ENCODE assay signal across 6 cellular contexts in genomic region chr16:68288796-68289195, GRCh38. TPM values are rescaled to one million over a fixed set of nuclear protein-coding genes. Genes with fewer than 3 reads are reported as not detected.
DNase-seq lines count a peak whose midpoint lies in the region; TF ChIP-seq lines count a peak whose summit lies in the region.
"Not testable (repeated sequence)": the region's sequence is repeated elsewhere in the genome, so short reads cannot be mapped to it uniquely, and the experiment has no call there.

No MANE protein-coding gene starts in this region.

- H3K27ac ChIP-seq in GM23248, result peak overlapping the region; percentile 87
- H3K27ac ChIP-seq in left ventricle myocardium inferior (replicated peaks), result peak overlapping the region; percentile 87
- peak overlapping the region; percentile 76 for H3K27ac ChIP-seq in skeletal muscle tissue (ENCODE audit: low read depth, low read length)
- H3K27ac ChIP-seq in vagina, result peak overlapping the region; percentile 79

- intact Hi-C loops in left ventricle myocardium inferior (cut with micrococcal nuclease); vagina (cut with DNase I): not testable (repeated sequence)

- TF ChIP-seq POLR2A in vagina (IDR thresholded peaks at IDR 0.05), result not testable (repeated sequence)

- CTCF ChIA-PET in activated CD4-positive, alpha-beta T cell treated with anti-CD3 and anti-CD28 coated beads, Interleukin-2, amount 10 ng/mL, durations not matched to agents 7 days and 5 days (lab: Charles Lee), result interaction anchor here (1.2 to 8.9 kb wide), 10 partner anchors 10 to 198 kb away, joined by 3 to 54 read pairs (median 7); partner anchors contain the start of genes PRMT7, SLC7A6 and SLC7A6OS

- not testable (repeated sequence) for H3K9me3 Mint-ChIP-seq in activated CD4-positive, alpha-beta T cell treated with anti-CD3 and anti-CD28 coated beads, Interleukin-2, amount 10 ng/mL, durations not matched to agents 7 days and 5 days; activated naive CD8-positive, alpha-beta T cell treated with anti-CD3 and anti-CD28 coated beads for 36 hours

- H3K79me2 ChIP-seq in GM23248 (ENCODE audit: insufficient read depth), result peaks cover 90% of the 10 kb centered on the region

- H4K20me1 ChIP-seq in GM23248 (ENCODE audit: insufficient read depth), result not testable (repeated sequence)

- in situ Hi-C loops in GM23248 (cut with MboI), result not testable (repeated sequence)

- H3K9ac ChIP-seq in GM23248; skeletal muscle tissue (ENCODE audit: low read depth in 1 of 3, low read length in 3 of 3): not testable (repeated sequence)

- H3K36me3 ChIP-seq in GM23248 (ENCODE audit: low read depth) (peaks cover 18% of the 10 kb centered on the region), left ventricle myocardium inferior (peaks cover 36% of the 10 kb centered on the region), skeletal muscle tissue (ENCODE audit: control insufficient read depth in 3 of 3, insufficient read depth in 3 of 3, low read length in 3 of 3) (peaks cover 33 to 48% (median 40%) of the 10 kb centered on the region in 3 donors)
- not testable (repeated sequence) for H3K36me3 ChIP-seq in vagina

- H3K4me3 Mint-ChIP-seq in activated CD4-positive, alpha-beta T cell treated with anti-CD3 and anti-CD28 coated beads, Interleukin-2, amount 10 ng/mL, durations not matched to agents 7 days and 5 days; activated naive CD8-positive, alpha-beta T cell treated with anti-CD3 and anti-CD28 coated beads for 36 hours: not testable (repeated sequence)

- peaks cover 93% of the 10 kb centered on the region for H3K4me1 Mint-ChIP-seq in activated CD4-positive, alpha-beta T cell treated with anti-CD3 and anti-CD28 coated beads, Interleukin-2, amount 10 ng/mL, durations not matched to agents 7 days and 5 days
- peaks cover 89% of the 10 kb centered on the region for H3K4me1 Mint-ChIP-seq in activated naive CD8-positive, alpha-beta T cell treated with anti-CD3 and anti-CD28 coated beads for 36 hours

- H3K27me3 Mint-ChIP-seq in activated CD4-positive, alpha-beta T cell treated with anti-CD3 and anti-CD28 coated beads, Interleukin-2, amount 10 ng/mL, durations not matched to agents 7 days and 5 days; activated naive CD8-positive, alpha-beta T cell treated with anti-CD3 and anti-CD28 coated beads for 36 hours: not testable (repeated sequence)

- H3K9me3 ChIP-seq in GM23248 (ENCODE audit: low read depth); left ventricle myocardium inferior (replicated peaks); skeletal muscle tissue (ENCODE audit: control insufficient read depth in 3 of 3, low read length in 3 of 3); vagina: not testable (repeated sequence)

- H3K9me2 ChIP-seq in GM23248 (ENCODE audit: insufficient read depth), result not testable (repeated sequence)

- H2AFZ ChIP-seq in GM23248, result not testable (repeated sequence)

- H3K4me2 ChIP-seq in GM23248 (ENCODE audit: unreplicated experiment), result not testable (repeated sequence)

- H3K27me3 ChIP-seq in GM23248 (replicated peaks; ENCODE audit: insufficient read depth); left ventricle myocardium inferior (ENCODE audit: low read depth); skeletal muscle tissue (ENCODE audit: control insufficient read depth in 3 of 3, insufficient read depth in 3 of 3, low read length in 3 of 3); vagina: not testable (repeated sequence)

- WGBS in GM23248 (ENCODE audit: low coverage in 1 of 2, low lambda C conversion rate in 2 of 2, missing lambda C conversion rate in 2 of 2), 2 experiments, result 81 to 87% methylated on average over 7 to 9 of the region's 9 CpGs

- H3K27ac Mint-ChIP-seq in activated CD4-positive, alpha-beta T cell treated with anti-CD3 and anti-CD28 coated beads, Interleukin-2, amount 10 ng/mL, durations not matched to agents 7 days and 5 days, result peak overlapping the region; percentile 83
- H3K27ac Mint-ChIP-seq in activated naive CD8-positive, alpha-beta T cell treated with anti-CD3 and anti-CD28 coated beads for 36 hours, result peak overlapping the region; percentile 96

- DNase-seq in GM23248; activated CD4-positive, alpha-beta T cell treated with anti-CD3 and anti-CD28 coated beads, Interleukin-2, amount 10 ng/mL, durations not matched to agents 7 days and 5 days; activated naive CD8-positive, alpha-beta T cell treated with anti-CD3 and anti-CD28 coated beads for 36 hours; left ventricle myocardium inferior; vagina (ENCODE audit: extremely low spot score in 2 of 2): not testable (repeated sequence)

- H3F3A ChIP-seq in GM23248 (ENCODE audit: insufficient read depth), result peaks cover 37% of the 10 kb centered on the region

- H3K4me3 ChIP-seq in GM23248; left ventricle myocardium inferior; skeletal muscle tissue (ENCODE audit: low read length in 3 of 3); vagina: not testable (repeated sequence)

- H3K36me3 Mint-ChIP-seq in activated CD4-positive, alpha-beta T cell treated with anti-CD3 and anti-CD28 coated beads, Interleukin-2, amount 10 ng/mL, durations not matched to agents 7 days and 5 days (ENCODE audit: low read depth), result peaks cover 67% of the 10 kb centered on the region
- H3K36me3 Mint-ChIP-seq in activated naive CD8-positive, alpha-beta T cell treated with anti-CD3 and anti-CD28 coated beads for 36 hours, result peaks cover 56% of the 10 kb centered on the region

- POLR2A ChIA-PET in activated CD4-positive, alpha-beta T cell treated with anti-CD3 and anti-CD28 coated beads, Interleukin-2, amount 10 ng/mL, durations not matched to agents 7 days and 5 days (lab: Charles Lee), result interaction anchor here (0.7 kb wide), 1 partner anchor 14 kb away, joined by 3 read pairs; no protein-coding TSS in a partner anchor

- H3K4me1 ChIP-seq in GM23248 (ENCODE audit: insufficient read depth) (peaks cover 44% of the 10 kb centered on the region), left ventricle myocardium inferior (peaks cover 81% of the 10 kb centered on the region), skeletal muscle tissue (ENCODE audit: control insufficient read depth in 3 of 3, insufficient read depth in 3 of 3, low read length in 3 of 3) (peaks cover 58 to 64% (median 59%) of the 10 kb centered on the region in 3 donors), vagina (peaks cover 67% of the 10 kb centered on the region)

- TF ChIP-seq CTCF in left ventricle myocardium inferior (IDR thresholded peaks at IDR 0.05; ENCODE audit: borderline replicate concordance); vagina (IDR thresholded peaks at IDR 0.05): not testable (repeated sequence)

RNA-seq across cellular contexts. Expression of gene SLC7A6OS, which starts 21.9 kb away (rescaled TPM):
- total RNA-seq in GM23248 (2014; rRNA removed; shearing (Covaris generic)), result 8.5 and 11.9 TPM in 2 replicates
- 13.4 and 15.8 TPM in 2 replicates for polyA plus RNA-seq in GM23248 (2016; fragmentation: Nextera tagmentation; extraction: Ambion mirVana)
- 10 to 100 TPM; 25.9 to 28.6 TPM for total RNA-seq in activated CD4-positive, alpha-beta T cell treated with anti-CD3 and anti-CD28 coated beads, Interleukin-2, amount 10 ng/mL, durations not matched to agents 7 days and 5 days
- 10 to 100 TPM; 23.0 to 23.3 TPM for total RNA-seq in activated naive CD8-positive, alpha-beta T cell treated with anti-CD3 and anti-CD28 coated beads for 36 hours
- total RNA-seq in left ventricle myocardium inferior (13.6 TPM), skeletal muscle tissue (11.0 TPM), vagina (15.5 TPM)

RNA-seq across cellular contexts. Expression of gene PRMT7, which starts 22.0 kb away (rescaled TPM):
- total RNA-seq in GM23248 (2014; rRNA removed; shearing (Covaris generic)), result 49.6 and 68.0 TPM in 2 replicates
- polyA plus RNA-seq in GM23248 (2016; fragmentation: Nextera tagmentation; extraction: Ambion mirVana), result 24.1 and 27.2 TPM in 2 replicates
- total RNA-seq in activated CD4-positive, alpha-beta T cell treated with anti-CD3 and anti-CD28 coated beads, Interleukin-2, amount 10 ng/mL, durations not matched to agents 7 days and 5 days, result 10 to 100 TPM; 76.9 TPM
- 10 to 100 TPM; 68.9 to 72.0 TPM for total RNA-seq in activated naive CD8-positive, alpha-beta T cell treated with anti-CD3 and anti-CD28 coated beads for 36 hours
- total RNA-seq in left ventricle myocardium inferior (25.6 TPM), skeletal muscle tissue (49.1 TPM), vagina (47.9 TPM)

RNA-seq across cellular contexts. Expression of gene SLC7A6, which starts 24.5 kb away (rescaled TPM):
- total RNA-seq in GM23248 (2014; rRNA removed; shearing (Covaris generic)), result 20.9 and 53.7 TPM in 2 replicates
- 15.8 and 17.3 TPM in 2 replicates for polyA plus RNA-seq in GM23248 (2016; fragmentation: Nextera tagmentation; extraction: Ambion mirVana)
- 100 to 1,000 TPM; 116 to 130 TPM for total RNA-seq in activated CD4-positive, alpha-beta T cell treated with anti-CD3 and anti-CD28 coated beads, Interleukin-2, amount 10 ng/mL, durations not matched to agents 7 days and 5 days
- total RNA-seq in activated naive CD8-positive, alpha-beta T cell treated with anti-CD3 and anti-CD28 coated beads for 36 hours, result 10 to 100 TPM; 65.9 to 69.9 TPM
- total RNA-seq in left ventricle myocardium inferior (44.2 TPM), skeletal muscle tissue (9.4 TPM), vagina (35.1 TPM)

RNA-seq across cellular contexts. Expression of gene PLA2G15, which starts 43.6 kb away (rescaled TPM):
- total RNA-seq in GM23248 (2014; rRNA removed; shearing (Covaris generic)), result 36.2 and 47.6 TPM in 2 replicates
- polyA plus RNA-seq in GM23248 (2016; fragmentation: Nextera tagmentation; extraction: Ambion mirVana), result 24.8 and 26.0 TPM in 2 replicates
- total RNA-seq in activated CD4-positive, alpha-beta T cell treated with anti-CD3 and anti-CD28 coated beads, Interleukin-2, amount 10 ng/mL, durations not matched to agents 7 days and 5 days, result 10 to 100 TPM in 1 of 2 experiments, 1 to 10 TPM in 1; 8.4 to 10.1 TPM
- 1 to 10 TPM; 7.9 to 8.0 TPM for total RNA-seq in activated naive CD8-positive, alpha-beta T cell treated with anti-CD3 and anti-CD28 coated beads for 36 hours
- total RNA-seq in left ventricle myocardium inferior, result 35.5 TPM
- 23.0 TPM for total RNA-seq in skeletal muscle tissue
- total RNA-seq in vagina, result 18.2 TPM

RNA-seq across cellular contexts. Expression of gene ESRP2, which starts 52.9 kb away (rescaled TPM):
- 0.32 TPM in 1 of 2 replicates, not detected in the other for total RNA-seq in GM23248 (2014; rRNA removed; shearing (Covaris generic))
- 0.34 TPM in 1 of 2 replicates, not detected in the other for polyA plus RNA-seq in GM23248 (2016; fragmentation: Nextera tagmentation; extraction: Ambion mirVana)
- total RNA-seq in activated CD4-positive, alpha-beta T cell treated with anti-CD3 and anti-CD28 coated beads, Interleukin-2, amount 10 ng/mL, durations not matched to agents 7 days and 5 days, result under 1 TPM in 1 of 2 experiments, not detected in 1; 0.08 TPM
- 1 to 10 TPM in 1 of 2 experiments, under 1 TPM in 1; 0.92 to 1.2 TPM for total RNA-seq in activated naive CD8-positive, alpha-beta T cell treated with anti-CD3 and anti-CD28 coated beads for 36 hours
- total RNA-seq in left ventricle myocardium inferior (0.14 TPM), skeletal muscle tissue (not detected), vagina (71.0 TPM)
